In genomic region chr21:42975886-42976608, GRCh38 we compare ENCODE assay signal across 8 cellular contexts. TPM values are rescaled to one million over a fixed set of nuclear protein-coding genes. Genes with fewer than 3 reads are reported as not detected.
DNase-seq lines count a peak whose midpoint lies in the region; ATAC-seq and TF ChIP-seq lines count a peak whose summit lies in the region.

No MANE protein-coding gene starts in this region.

- ATAC-seq in thoracic aorta (ENCODE audit: insufficient number of reproducible peaks, low FRiP score, low read depth) = no peak
- ATAC-seq in activated CD4-positive, CD25-positive, alpha-beta regulatory T cell treated with anti-CD3 and anti-CD28 coated beads, Interleukin-2, amount 50 U/mL, for 24 hours = no peak

- H3K4me3 Mint-ChIP-seq in activated CD4-positive, alpha-beta T cell treated with anti-CD3 and anti-CD28 coated beads, Interleukin-2, amount 10 ng/mL, durations not matched to agents 7 days and 5 days = peak overlapping the region; percentile 86

- POLR2A ChIA-PET in activated CD4-positive, alpha-beta T cell treated with anti-CD3 and anti-CD28 coated beads, Interleukin-2, amount 10 ng/mL, durations not matched to agents 7 days and 5 days (lab: Charles Lee) = no interaction called here

- peaks cover 13 to 16% of the 10 kb centered on the region in 2 donors for H3K4me1 ChIP-seq in adrenal gland (replicated peaks in 1 of 2)
- H3K4me1 ChIP-seq in thoracic aorta (ENCODE audit: control insufficient read depth in 1 of 2, low read depth in 2 of 2) = peaks cover 7 to 19% of the 10 kb centered on the region in 2 donors

- DNase-seq in activated CD4-positive, alpha-beta T cell treated with anti-CD3 and anti-CD28 coated beads, Interleukin-2, amount 10 ng/mL, durations not matched to agents 7 days and 5 days = no peak
- DNase-seq in activated CD4-positive, alpha-beta T cell treated with anti-CD3 and anti-CD28 coated beads, Interleukin-2, amount 50 U/mL, for 1 hour = no peak
- DNase-seq in adrenal gland = no peak
- no peak for DNase-seq in kidney epithelial cell (ENCODE audit: low read depth)
- no peak for DNase-seq in thoracic aorta (ENCODE audit: low spot score)
- DNase-seq in glomerular visceral epithelial cell (ENCODE audit: extremely low spot score) = no peak
- no peak for DNase-seq in NCI-H2107 (lab: John Stamatoyannopoulos, UW)

- H3K9me3 Mint-ChIP-seq in activated CD4-positive, alpha-beta T cell treated with anti-CD3 and anti-CD28 coated beads, Interleukin-2, amount 10 ng/mL, durations not matched to agents 7 days and 5 days = peaks cover 2% of the 10 kb centered on the region

- H3K4me1 Mint-ChIP-seq in activated CD4-positive, alpha-beta T cell treated with anti-CD3 and anti-CD28 coated beads, Interleukin-2, amount 10 ng/mL, durations not matched to agents 7 days and 5 days = peaks cover 41% of the 10 kb centered on the region

- WGBS in adrenal gland, 4 donors = 31 to 42% (median 36%) methylated on average over 6 of the region's 6 CpGs

- CTCF ChIA-PET in activated CD4-positive, alpha-beta T cell treated with anti-CD3 and anti-CD28 coated beads, Interleukin-2, amount 10 ng/mL, durations not matched to agents 7 days and 5 days (lab: Charles Lee) = no interaction called here

- no peaks in the 10 kb centered on the region for H3K27me3 Mint-ChIP-seq in activated CD4-positive, alpha-beta T cell treated with anti-CD3 and anti-CD28 coated beads, Interleukin-2, amount 10 ng/mL, durations not matched to agents 7 days and 5 days

- H3K36me3 Mint-ChIP-seq in activated CD4-positive, alpha-beta T cell treated with anti-CD3 and anti-CD28 coated beads, Interleukin-2, amount 10 ng/mL, durations not matched to agents 7 days and 5 days (ENCODE audit: low read depth) = peaks cover 29% of the 10 kb centered on the region

- no peak for TF ChIP-seq CTCF in adrenal gland (IDR thresholded peaks at IDR 0.05)
- TF ChIP-seq CTCF in kidney epithelial cell (IDR thresholded peaks at IDR 0.05; ENCODE audit: insufficient read depth, low read length, poor library complexity, severe bottlenecking) = no peak
- no peak for TF ChIP-seq CTCF in thoracic aorta (IDR thresholded peaks at IDR 0.05)

- H3K27ac Mint-ChIP-seq in activated CD4-positive, alpha-beta T cell treated with anti-CD3 and anti-CD28 coated beads, Interleukin-2, amount 10 ng/mL, durations not matched to agents 7 days and 5 days = peak overlapping the region; percentile 97

- H3K9me3 ChIP-seq in adrenal gland (replicated peaks in 1 of 3) (no peaks in the 10 kb centered on the region), thoracic aorta (no peaks in the 10 kb centered on the region)

- no peak for TF ChIP-seq POLR2A in adrenal gland (IDR thresholded peaks at IDR 0.05)

- H3K27me3 ChIP-seq in adrenal gland = no peaks in the 10 kb centered on the region
- no peaks in the 10 kb centered on the region for H3K27me3 ChIP-seq in kidney epithelial cell (ENCODE audit: control insufficient read depth, insufficient read depth, low read length)
- no peaks in the 10 kb centered on the region for H3K27me3 ChIP-seq in thoracic aorta (replicated peaks; ENCODE audit: insufficient read depth)

- H3K27ac ChIP-seq in adrenal gland = peak overlapping the region; percentile 91 to 100 (median 95)
- H3K27ac ChIP-seq in thoracic aorta = peak overlapping the region; percentile 97 to 99

- H3K36me3 ChIP-seq in adrenal gland (replicated peaks in 1 of 2) (no peaks in the 10 kb centered on the region), kidney epithelial cell (ENCODE audit: control insufficient read depth, insufficient read depth, low read length) (no peaks in the 10 kb centered on the region), thoracic aorta (no peaks in the 10 kb centered on the region)

- intact Hi-C loops in adrenal gland (cut with DNase I) = no loop called here

- H3K4me3 ChIP-seq in adrenal gland = peak overlapping the region in 3 of 4 donors; percentile 45 to 97 (median 60)
- peak overlapping the region; percentile 90 for H3K4me3 ChIP-seq in kidney epithelial cell (ENCODE audit: low read depth, low read length)
- H3K4me3 ChIP-seq in thoracic aorta = peak overlapping the region; percentile 95

RNA-seq across cellular contexts. Expression of gene PKNOX1, which starts 1.7 kb away (rescaled TPM):
- total RNA-seq in activated CD4-positive, alpha-beta T cell treated with anti-CD3 and anti-CD28 coated beads, Interleukin-2, amount 10 ng/mL, durations not matched to agents 7 days and 5 days = 10 to 100 TPM; 28.7 to 30.1 TPM
- total RNA-seq in adrenal gland (10 to 100 TPM in 6 of 8 donors, 1 to 10 TPM in 2; 8.2 to 18.4 (median 12.6) TPM), kidney epithelial cell (14.0 and 18.3 TPM in 2 replicates), thoracic aorta (10 to 100 TPM in 1 of 2 donors, 1 to 10 TPM in 1; 6.5 to 27.7 TPM)
- 10 to 100 TPM in 1 of 3 donors, 1 to 10 TPM in 2; 9.3 to 21.7 (median 9.6) TPM for polyA plus RNA-seq in adrenal gland

RNA-seq across cellular contexts. Expression of gene ERVH48-1, which starts 50.6 kb away (rescaled TPM):
- 1 to 10 TPM; 5.4 to 6.4 TPM for total RNA-seq in activated CD4-positive, alpha-beta T cell treated with anti-CD3 and anti-CD28 coated beads, Interleukin-2, amount 10 ng/mL, durations not matched to agents 7 days and 5 days
- not detected for total RNA-seq in adrenal gland
- polyA plus RNA-seq in adrenal gland = not detected
- total RNA-seq in kidney epithelial cell = not detected in 2 replicates
- not detected for total RNA-seq in thoracic aorta
